22 cellular contexts compared by ENCODE assay signal in the genomic region with DNA sequence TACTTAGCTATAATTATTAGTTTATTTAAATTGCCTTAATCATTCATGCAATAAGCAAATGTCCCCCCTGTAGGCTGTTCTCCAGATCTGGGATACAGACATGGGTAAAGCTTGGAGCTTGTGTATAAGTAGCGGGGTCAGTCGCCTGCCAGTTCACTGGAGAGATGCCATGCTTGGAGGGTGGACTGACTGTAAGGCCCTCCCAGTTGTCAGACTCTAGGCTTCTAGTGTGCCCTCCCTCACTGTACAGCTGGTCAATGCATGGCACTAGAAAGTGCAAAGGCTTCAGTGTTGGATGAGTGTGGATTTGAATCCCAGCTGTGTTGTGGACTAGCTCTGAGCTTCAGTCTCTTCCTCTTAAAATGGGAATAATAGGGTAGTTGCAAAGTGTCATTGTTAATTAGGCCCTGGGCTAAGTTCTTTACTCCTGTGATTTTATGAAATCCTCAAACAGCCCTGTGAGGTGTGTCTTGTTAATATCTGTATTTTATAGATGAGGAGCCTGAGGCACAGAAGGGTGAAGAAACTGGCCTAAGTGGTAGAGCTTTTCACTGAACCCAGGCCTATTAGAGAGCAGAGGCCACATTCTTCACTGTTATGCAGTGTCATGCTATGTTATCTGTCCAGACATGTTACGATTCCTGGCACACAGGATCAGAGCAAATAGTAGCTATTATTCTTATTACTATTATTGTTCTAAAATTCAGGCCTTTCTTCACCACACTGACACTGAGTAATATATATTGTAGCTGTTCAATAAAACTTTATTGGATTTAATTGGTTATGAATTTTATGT.
DNase-seq lines count a peak whose midpoint lies in the region; ATAC-seq and TF ChIP-seq lines count a peak whose summit lies in the region.
"Had no signal": no experiment of that assay in that cellular context is flagged by ENCODE, and none has a peak within 500 bp of the region (broad histone marks: within the 10 kb centered on the region; RNA-seq: fewer than 3 reads in every experiment).

No MANE protein-coding gene starts in this region.

- H3K4me1 ChIP-seq in mammary epithelial cell (ENCODE audit: insufficient read depth, low read length), result peaks cover 28% of the 10 kb centered on the region
- H3K4me1 ChIP-seq: BLaER1 treated with 17β-estradiol and CSF1 and Interleukin-3, amounts not matched to agents 10 nM and 100 nM; SJSA1 had no signal

- dilution Hi-C loops in mammary epithelial cell (cut with HindIII; ENCODE audit: low sequenced_read_pairs), result no loop called here

- peaks cover 38% of the 10 kb centered on the region for H3K79me2 ChIP-seq in mammary epithelial cell (ENCODE audit: insufficient read depth, low read length)

- TF ChIP-seq CTCF in mammary epithelial cell (conservative IDR thresholded peaks at IDR 0.05 in 1 of 2, IDR thresholded peaks at IDR 0.05 in 1 of 2; ENCODE audit: extremely low read depth in 1 of 2, insufficient read depth in 1 of 2, low read depth in 1 of 2, low read length in 2 of 2) (no peak), progenitor cell of endocrine pancreas (IDR thresholded peaks at IDR 0.05; ENCODE audit: unreplicated experiment) (no peak)

- H3K9me3 ChIP-seq in mammary epithelial cell (replicated peaks; ENCODE audit: insufficient read depth, low read length), result no peaks in the 10 kb centered on the region
- H3K9me3 ChIP-seq: SJSA1 had no signal

- no peaks in the 10 kb centered on the region for H3K9me3 Mint-ChIP-seq in progenitor cell of endocrine pancreas (ENCODE audit: low read depth)
- H3K9me3 Mint-ChIP-seq: GM23338 had no signal

- H3K9ac ChIP-seq in mammary epithelial cell (ENCODE audit: insufficient read depth, low read length), result peak overlapping the region; percentile 28
- H3K9ac ChIP-seq: BLaER1 treated with 17β-estradiol and CSF1 and Interleukin-3, amounts not matched to agents 10 nM and 100 nM had no signal

- peaks cover 7% of the 10 kb centered on the region for H3K36me3 Mint-ChIP-seq in progenitor cell of endocrine pancreas (ENCODE audit: insufficient read depth)
- H3K36me3 Mint-ChIP-seq: CD8-positive, alpha-beta T cell had no signal

- peak overlapping the region; percentile 16 for H3K4me2 ChIP-seq in mammary epithelial cell (ENCODE audit: insufficient read depth, low read depth, low read length)
- H3K4me2 ChIP-seq: BLaER1 treated with 17β-estradiol and CSF1 and Interleukin-3, amounts not matched to agents 10 nM and 100 nM; GM23338 had no signal

- DNase-seq in DMS 273 (lab: John Stamatoyannopoulos, UW; ENCODE audit: unreplicated experiment), result peak; percentile 16
- no peak for DNase-seq in DMS 273 treated with DMSO at 0.1 percent for 48 hours (lab: John Stamatoyannopoulos, UW)
- DNase-seq in mammary epithelial cell, result peak; percentile 73
- no peak for DNase-seq in progenitor cell of endocrine pancreas (ENCODE audit: low spot score, unreplicated experiment)
- DNase-seq in NCI-H1694 treated with DMSO at 0.1 percent for 48 hours (lab: John Stamatoyannopoulos, UW), result no peak
- DNase-seq in NCI-H345 treated with DMSO at 0.1 percent for 48 hours (lab: John Stamatoyannopoulos, UW; ENCODE audit: unreplicated experiment), result no peak
- DNase-seq in MV-4-11 (lab: John Stamatoyannopoulos, UW), result no peak
- DNase-seq: ACHN; CD8-positive, alpha-beta T cell; HCEC 1CT; NCI-H1417; NCI-H187 treated with DMSO at 0.1 percent for 48 hours; NCI-H2107; NCI-H510A; NCI-H82 had no signal

- H3K27ac ChIP-seq in mammary epithelial cell (ENCODE audit: insufficient read depth, low read depth, low read length), result peak overlapping the region; percentile 57
- H3K27ac ChIP-seq: 22Rv1; BLaER1 treated with 17β-estradiol and CSF1 and Interleukin-3, amounts not matched to agents 10 nM and 100 nM; SJSA1 had no signal

- WGBS in mammary epithelial cell (ENCODE audit: low coverage, missing lambda C conversion rate), result 76% methylated on average over 3 of the region's 3 CpGs

- H4K20me1 ChIP-seq in mammary epithelial cell (ENCODE audit: insufficient read depth, low read length), result no peaks in the 10 kb centered on the region
- H4K20me1 ChIP-seq: BLaER1 treated with 17β-estradiol and CSF1 and Interleukin-3, amounts not matched to agents 10 nM and 100 nM had no signal

- no peak overlapping the region for H3K4me3 Mint-ChIP-seq in progenitor cell of endocrine pancreas (ENCODE audit: low read depth)
- H3K4me3 Mint-ChIP-seq: CD8-positive, alpha-beta T cell; GM23338; IgD-negative memory B cell had no signal

- H2AFZ ChIP-seq in mammary epithelial cell (ENCODE audit: low read depth, low read length), result peak overlapping the region; percentile 68
- H2AFZ ChIP-seq: GM23338 had no signal

- H3K27ac Mint-ChIP-seq in progenitor cell of endocrine pancreas, result peak overlapping the region; percentile 6
- H3K27ac Mint-ChIP-seq: CD8-positive, alpha-beta T cell had no signal

- intact Hi-C loops in mammary epithelial cell (cut with micrococcal nuclease), result no loop called here

- H3K27me3 Mint-ChIP-seq in progenitor cell of endocrine pancreas, result no peaks in the 10 kb centered on the region

- BruUV-seq in mammary epithelial cell (replicated peaks; lab: Mats Ljungman, UMichigan), result TSS peak; percentile 21

- H3K27me3 ChIP-seq in mammary epithelial cell (ENCODE audit: insufficient read depth, low read length), result no peaks in the 10 kb centered on the region
- H3K27me3 ChIP-seq: BLaER1 treated with 17β-estradiol and CSF1 and Interleukin-3, amounts not matched to agents 10 nM and 100 nM had no signal

- CTCF ChIA-PET in mammary epithelial cell (lab: Charles Lee; ENCODE audit: low non-redundant PET), result interaction anchor here (0.5 to 0.6 kb wide), 3 partner anchors 150 to 277 kb away, joined by 3 to 10 read pairs (median 3); no protein-coding TSS in a partner anchor

- in situ Hi-C loops in mammary epithelial cell (cut with MboI; ENCODE audit: low sequenced_read_pairs in 2 of 2), result no loop called here

- H3K4me3 ChIP-seq in mammary epithelial cell (replicated peaks in 1 of 3; ENCODE audit: insufficient read depth in 1 of 3, low read depth in 2 of 3, low read length in 3 of 3), result no peak overlapping the region
- H3K4me3 ChIP-seq: BLaER1 treated with 17β-estradiol and CSF1 and Interleukin-3, amounts not matched to agents 10 nM and 100 nM; GM23338; SJSA1 had no signal

- peak; percentile 85 for ATAC-seq in esophagus mucosa
- ATAC-seq: CD8-positive, alpha-beta T cell; GM23338; Panc1 had no signal

- H3K4me1 Mint-ChIP-seq in progenitor cell of endocrine pancreas (ENCODE audit: low read depth), result peaks cover 23% of the 10 kb centered on the region
- H3K4me1 Mint-ChIP-seq: IgD-negative memory B cell had no signal

- no peaks in the 10 kb centered on the region for H3K36me3 ChIP-seq in mammary epithelial cell (ENCODE audit: insufficient read depth, low read length)
- H3K36me3 ChIP-seq: SJSA1 had no signal

Comparison
In these comparisons a context has a peak if more than half of its experiments do, and no peak if none do; other contexts are left out.
1. DNase-seq: peak in DMS 273 (single experiment) and mammary epithelial cell (single experiment); none in DMS 273 treated with DMSO at 0.1 percent for 48 hours (single experiment), progenitor cell of endocrine pancreas (single experiment), NCI-H1694 treated with DMSO at 0.1 percent for 48 hours (single experiment), NCI-H345 treated with DMSO at 0.1 percent for 48 hours (single experiment) and MV-4-11 (single experiment).